1 cellular context compared by ENCODE assay signal in the genomic region with DNA sequence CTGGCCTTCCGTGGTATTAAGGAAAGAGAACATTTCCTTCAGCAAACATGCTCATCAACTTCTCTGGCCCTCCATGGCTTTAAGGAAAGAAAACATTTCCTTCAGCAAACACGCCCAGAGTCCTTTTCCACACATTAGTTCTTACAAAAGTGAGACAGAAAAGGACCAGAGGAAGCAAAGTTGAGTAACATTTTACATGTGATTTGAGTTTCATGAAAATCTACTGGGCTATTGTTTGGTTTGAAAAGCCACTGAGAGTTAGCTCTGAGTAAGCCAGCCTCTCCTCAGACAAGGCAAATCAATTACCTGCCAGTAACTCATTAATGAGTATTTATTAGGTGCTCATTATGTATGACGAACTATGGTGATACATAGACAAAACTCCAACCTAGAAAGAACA.
TF ChIP-seq lines count a peak whose summit lies in the region.

No MANE protein-coding gene starts in this region.

TF ChIP-seq in HepG2, 621 proteins besides CTCF, POLR2A, EP300 and RAD21 (continued from another document):
- TF ChIP-seq, protein P1, sequence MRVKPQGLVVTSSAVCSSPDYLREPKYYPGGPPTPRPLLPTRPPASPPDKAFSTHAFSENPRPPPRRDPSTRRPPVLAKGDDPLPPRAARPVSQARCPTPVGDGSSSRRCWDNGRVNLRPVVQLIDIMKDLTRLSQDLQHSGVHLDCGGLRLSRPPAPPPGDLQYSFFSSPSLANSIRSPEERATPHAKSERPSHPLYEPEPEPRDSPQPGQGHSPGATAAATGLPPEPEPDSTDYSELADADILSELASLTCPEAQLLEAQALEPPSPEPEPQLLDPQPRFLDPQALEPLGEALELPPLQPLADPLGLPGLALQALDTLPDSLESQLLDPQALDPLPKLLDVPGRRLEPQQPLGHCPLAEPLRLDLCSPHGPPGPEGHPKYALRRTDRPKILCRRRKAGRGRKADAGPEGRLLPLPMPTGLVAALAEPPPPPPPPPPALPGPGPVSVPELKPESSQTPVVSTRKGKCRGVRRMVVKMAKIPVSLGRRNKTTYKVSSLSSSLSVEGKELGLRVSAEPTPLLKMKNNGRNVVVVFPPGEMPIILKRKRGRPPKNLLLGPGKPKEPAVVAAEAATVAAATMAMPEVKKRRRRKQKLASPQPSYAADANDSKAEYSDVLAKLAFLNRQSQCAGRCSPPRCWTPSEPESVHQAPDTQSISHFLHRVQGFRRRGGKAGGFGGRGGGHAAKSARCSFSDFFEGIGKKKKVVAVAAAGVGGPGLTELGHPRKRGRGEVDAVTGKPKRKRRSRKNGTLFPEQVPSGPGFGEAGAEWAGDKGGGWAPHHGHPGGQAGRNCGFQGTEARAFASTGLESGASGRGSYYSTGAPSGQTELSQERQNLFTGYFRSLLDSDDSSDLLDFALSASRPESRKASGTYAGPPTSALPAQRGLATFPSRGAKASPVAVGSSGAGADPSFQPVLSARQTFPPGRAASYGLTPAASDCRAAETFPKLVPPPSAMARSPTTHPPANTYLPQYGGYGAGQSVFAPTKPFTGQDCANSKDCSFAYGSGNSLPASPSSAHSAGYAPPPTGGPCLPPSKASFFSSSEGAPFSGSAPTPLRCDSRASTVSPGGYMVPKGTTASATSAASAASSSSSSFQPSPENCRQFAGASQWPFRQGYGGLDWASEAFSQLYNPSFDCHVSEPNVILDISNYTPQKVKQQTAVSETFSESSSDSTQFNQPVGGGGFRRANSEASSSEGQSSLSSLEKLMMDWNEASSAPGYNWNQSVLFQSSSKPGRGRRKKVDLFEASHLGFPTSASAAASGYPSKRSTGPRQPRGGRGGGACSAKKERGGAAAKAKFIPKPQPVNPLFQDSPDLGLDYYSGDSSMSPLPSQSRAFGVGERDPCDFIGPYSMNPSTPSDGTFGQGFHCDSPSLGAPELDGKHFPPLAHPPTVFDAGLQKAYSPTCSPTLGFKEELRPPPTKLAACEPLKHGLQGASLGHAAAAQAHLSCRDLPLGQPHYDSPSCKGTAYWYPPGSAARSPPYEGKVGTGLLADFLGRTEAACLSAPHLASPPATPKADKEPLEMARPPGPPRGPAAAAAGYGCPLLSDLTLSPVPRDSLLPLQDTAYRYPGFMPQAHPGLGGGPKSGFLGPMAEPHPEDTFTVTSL (CRISPR knock-in tag; IDR thresholded peaks at IDR 0.05; ENCODE audit: borderline replicate concordance) = no peak
- TF ChIP-seq AKNA (CRISPR knock-in tag; IDR thresholded peaks at IDR 0.05; ENCODE audit: borderline replicate concordance) = no peak
- TF ChIP-seq KDM6A (CRISPR knock-in tag; IDR thresholded peaks at IDR 0.05; ENCODE audit: low read depth) = no peak
- TF ChIP-seq CENPX (CRISPR knock-in tag; IDR thresholded peaks at IDR 0.05) = no peak
- TF ChIP-seq ETS1 (CRISPR knock-in tag; IDR thresholded peaks at IDR 0.05) = no peak
- TF ChIP-seq ZNF766 (CRISPR knock-in tag; IDR thresholded peaks at IDR 0.05; ENCODE audit: borderline replicate concordance) = no peak
- TF ChIP-seq ZNF407 (CRISPR knock-in tag; IDR thresholded peaks at IDR 0.05; ENCODE audit: not compliant biosample characterization) = no peak
- no peak for TF ChIP-seq HMGA1 (CRISPR knock-in tag; conservative IDR thresholded peaks at IDR 0.05)
TF ChIP-seq in HepG2: peak in this region for 0.
